ENCODE assay signal across 9 cellular contexts in the genomic region with DNA sequence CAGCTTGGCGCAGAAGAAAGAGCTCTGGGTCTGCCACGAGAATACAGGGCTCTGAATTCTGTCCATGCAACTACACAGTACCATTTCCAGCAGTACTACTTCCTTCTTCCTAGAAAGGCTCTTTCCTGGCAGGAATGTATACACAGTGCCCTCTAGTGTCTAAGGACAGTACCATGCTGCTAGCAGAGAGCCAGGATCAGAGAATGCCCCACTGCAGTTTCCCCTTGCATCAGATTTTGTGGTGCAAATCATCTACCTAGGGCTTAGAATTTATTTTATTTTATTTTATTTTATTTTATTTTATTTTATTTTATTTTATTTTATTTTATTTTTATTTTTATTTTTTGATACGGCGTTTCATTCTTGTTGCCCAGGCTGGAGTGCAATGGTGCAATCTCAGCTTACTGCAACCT. TPM values are rescaled to one million over a fixed set of nuclear protein-coding genes. Genes with fewer than 3 reads are reported as not detected.
A peak's percentile ranks its signal among the peaks of the same experiment; 100 is the strongest.
DNase-seq lines count a peak whose midpoint lies in the region; ATAC-seq, FAIRE-seq and TF ChIP-seq lines count a peak whose summit lies in the region.
"Had no signal": no experiment of that assay in that cellular context is flagged by ENCODE, and none has a peak within 500 bp of the region (broad histone marks: within the 10 kb centered on the region; RNA-seq: fewer than 3 reads in every experiment).

No MANE protein-coding gene starts in this region.

- peak; percentile 68 for TF ChIP-seq CTCF in nephron progenitor cell (IDR thresholded peaks at IDR 0.05)

- peaks cover 47% of the 10 kb centered on the region for H3K4me1 Mint-ChIP-seq in nephron progenitor cell
- no peaks in the 10 kb centered on the region for H3K4me1 Mint-ChIP-seq in stimulated activated memory B cell treated with anti-CD40 and anti-IgM and Interleukin-4, amounts not matched to agents 10 μg/mL and 1 μg/mL and 100 μg/mL, for 72 hours

- in situ Hi-C loops in T47D (cut with HindIII; ENCODE audit: low pct_unique_long_range_greater_than_20kb, low sequenced_read_pairs): no loop called here

- peaks cover 58% of the 10 kb centered on the region for H3K27me3 Mint-ChIP-seq in nephron progenitor cell (ENCODE audit: low read depth, poor library complexity)
- peaks cover 41% of the 10 kb centered on the region for H3K27me3 Mint-ChIP-seq in stimulated activated memory B cell treated with anti-CD40 and anti-IgM and Interleukin-4, amounts not matched to agents 10 μg/mL and 1 μg/mL and 100 μg/mL, for 72 hours

- no peak for TF ChIP-seq POLR2A in GM12892 (IDR thresholded peaks at IDR 0.05; ENCODE audit: low read depth, low read length)

- no peak for ATAC-seq in stimulated activated memory B cell treated with anti-CD40 and anti-IgM and Interleukin-4, amounts not matched to agents 10 μg/mL and 1 μg/mL and 100 μg/mL, for 72 hours
- no peak for ATAC-seq in GM18861 (IDR thresholded peaks at IDR 0.05; ENCODE audit: unreplicated experiment)

- no peak overlapping the region for H3K4me3 Mint-ChIP-seq in nephron progenitor cell
- H3K4me3 Mint-ChIP-seq in stimulated activated memory B cell treated with anti-CD40 and anti-IgM and Interleukin-4, amounts not matched to agents 10 μg/mL and 1 μg/mL and 100 μg/mL, for 72 hours: no peak overlapping the region

- H3K27ac Mint-ChIP-seq in nephron progenitor cell: no peak overlapping the region
- H3K27ac Mint-ChIP-seq in stimulated activated memory B cell treated with anti-CD40 and anti-IgM and Interleukin-4, amounts not matched to agents 10 μg/mL and 1 μg/mL and 100 μg/mL, for 72 hours: no peak overlapping the region

- no peaks in the 10 kb centered on the region for H3K36me3 Mint-ChIP-seq in nephron progenitor cell (ENCODE audit: low read depth)
- no peaks in the 10 kb centered on the region for H3K36me3 Mint-ChIP-seq in stimulated activated memory B cell treated with anti-CD40 and anti-IgM and Interleukin-4, amounts not matched to agents 10 μg/mL and 1 μg/mL and 100 μg/mL, for 72 hours

- no peaks in the 10 kb centered on the region for H3K9me3 Mint-ChIP-seq in nephron progenitor cell
- H3K9me3 Mint-ChIP-seq in stimulated activated memory B cell treated with anti-CD40 and anti-IgM and Interleukin-4, amounts not matched to agents 10 μg/mL and 1 μg/mL and 100 μg/mL, for 72 hours: peaks cover 2% of the 10 kb centered on the region

- FAIRE-seq in GM12892 (lab: Jason Lieb, UNC): peak; percentile 14
- FAIRE-seq: frontal cortex had no signal

- peak; percentile 70 to 75 for DNase-seq in AML-193 (lab: John Stamatoyannopoulos, UW)
- peak; percentile 41 for DNase-seq in GM12892 (ENCODE audit: insufficient read length)
- DNase-seq in NCI-H345 treated with DMSO at 0.1 percent for 48 hours (lab: John Stamatoyannopoulos, UW; ENCODE audit: unreplicated experiment): peak; percentile 24
- DNase-seq in T47D (ENCODE audit: low read depth in 1 of 2, low spot score in 1 of 2): peak; percentile 61 to 79
- no peak for DNase-seq in nephron progenitor cell
- no peak for DNase-seq in activated CD4-positive, CD25-positive, alpha-beta regulatory T cell (lab: John Stamatoyannopoulos, UW)

RNA-seq across cellular contexts. Expression of a gene that starts 50.8 kb away (rescaled TPM):
- polyA plus RNA-seq in GM12892 (2012; ENCODE audit: missing spikeins): not detected

Comparison
In these comparisons a context has a peak if more than half of its experiments do, and no peak if none do; other contexts are left out.
1. DNase-seq: peak in AML-193 (2 of 2), GM12892 (single experiment), NCI-H345 treated with DMSO at 0.1 percent for 48 hours (single experiment) and T47D (2 of 2); none in nephron progenitor cell (single experiment) and activated CD4-positive, CD25-positive, alpha-beta regulatory T cell (0 of 4).